Comparison of ENCODE assay signal across 2 cellular contexts in the genomic region with DNA sequence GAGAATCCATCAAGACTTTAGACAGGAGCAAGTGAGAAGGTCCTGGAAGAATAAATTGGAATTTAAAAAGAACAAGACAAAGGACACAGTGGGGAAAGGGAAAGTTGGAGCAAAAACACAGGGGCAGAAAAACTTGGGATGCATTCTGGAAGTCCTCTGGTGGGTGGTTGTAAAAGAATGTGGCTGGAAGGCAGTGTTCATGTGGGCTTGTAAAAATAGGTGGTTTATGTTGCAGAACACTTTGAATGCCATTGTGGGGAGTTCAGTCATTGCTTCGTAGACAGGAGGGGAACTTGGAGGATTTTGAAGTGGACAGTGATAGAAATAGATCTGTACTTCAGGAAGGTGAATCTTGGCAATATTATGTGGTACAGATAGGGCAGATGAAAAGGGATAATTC.
TF ChIP-seq lines count a peak whose summit lies in the region.

No MANE protein-coding gene starts in this region.

TF ChIP-seq in SK-N-SH, 30 proteins besides CTCF, POLR2A, EP300 and RAD21 (continued from another document):
- no peak for TF ChIP-seq TEAD4 (IDR thresholded peaks at IDR 0.05; ENCODE audit: borderline replicate concordance, insufficient read depth)

TF ChIP-seq in SK-N-SH treated with all-trans-retinoic acid at 6 μM for 48 hours, 23 proteins besides CTCF, POLR2A, EP300 and RAD21:
- TF ChIP-seq, protein P1, sequence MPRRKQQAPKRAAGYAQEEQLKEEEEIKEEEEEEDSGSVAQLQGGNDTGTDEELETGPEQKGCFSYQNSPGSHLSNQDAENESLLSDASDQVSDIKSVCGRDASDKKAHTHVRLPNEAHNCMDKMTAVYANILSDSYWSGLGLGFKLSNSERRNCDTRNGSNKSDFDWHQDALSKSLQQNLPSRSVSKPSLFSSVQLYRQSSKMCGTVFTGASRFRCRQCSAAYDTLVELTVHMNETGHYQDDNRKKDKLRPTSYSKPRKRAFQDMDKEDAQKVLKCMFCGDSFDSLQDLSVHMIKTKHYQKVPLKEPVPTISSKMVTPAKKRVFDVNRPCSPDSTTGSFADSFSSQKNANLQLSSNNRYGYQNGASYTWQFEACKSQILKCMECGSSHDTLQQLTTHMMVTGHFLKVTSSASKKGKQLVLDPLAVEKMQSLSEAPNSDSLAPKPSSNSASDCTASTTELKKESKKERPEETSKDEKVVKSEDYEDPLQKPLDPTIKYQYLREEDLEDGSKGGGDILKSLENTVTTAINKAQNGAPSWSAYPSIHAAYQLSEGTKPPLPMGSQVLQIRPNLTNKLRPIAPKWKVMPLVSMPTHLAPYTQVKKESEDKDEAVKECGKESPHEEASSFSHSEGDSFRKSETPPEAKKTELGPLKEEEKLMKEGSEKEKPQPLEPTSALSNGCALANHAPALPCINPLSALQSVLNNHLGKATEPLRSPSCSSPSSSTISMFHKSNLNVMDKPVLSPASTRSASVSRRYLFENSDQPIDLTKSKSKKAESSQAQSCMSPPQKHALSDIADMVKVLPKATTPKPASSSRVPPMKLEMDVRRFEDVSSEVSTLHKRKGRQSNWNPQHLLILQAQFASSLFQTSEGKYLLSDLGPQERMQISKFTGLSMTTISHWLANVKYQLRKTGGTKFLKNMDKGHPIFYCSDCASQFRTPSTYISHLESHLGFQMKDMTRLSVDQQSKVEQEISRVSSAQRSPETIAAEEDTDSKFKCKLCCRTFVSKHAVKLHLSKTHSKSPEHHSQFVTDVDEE (CRISPR knock-in tag; IDR thresholded peaks at IDR 0.05) = no peak
- TF ChIP-seq ZFP30 (CRISPR knock-in tag; IDR thresholded peaks at IDR 0.05) (no peak), ARNTL (CRISPR knock-in tag; IDR thresholded peaks at IDR 0.05; ENCODE audit: borderline replicate concordance, low read depth) (no peak), CSDC2 (CRISPR knock-in tag; IDR thresholded peaks at IDR 0.05) (no peak), SNAI2 (CRISPR knock-in tag; IDR thresholded peaks at IDR 0.05) (no peak), ZNF565 (CRISPR knock-in tag; conservative IDR thresholded peaks at IDR 0.05; ENCODE audit: low read depth) (no peak), GLIS3 (CRISPR knock-in tag; IDR thresholded peaks at IDR 0.05) (no peak), BACH2 (CRISPR knock-in tag; IDR thresholded peaks at IDR 0.05; ENCODE audit: borderline replicate concordance) (no peak), ISL1 (CRISPR knock-in tag; IDR thresholded peaks at IDR 0.05) (no peak), ESRRG (CRISPR knock-in tag; IDR thresholded peaks at IDR 0.05) (no peak)
- TF ChIP-seq, protein P2, sequence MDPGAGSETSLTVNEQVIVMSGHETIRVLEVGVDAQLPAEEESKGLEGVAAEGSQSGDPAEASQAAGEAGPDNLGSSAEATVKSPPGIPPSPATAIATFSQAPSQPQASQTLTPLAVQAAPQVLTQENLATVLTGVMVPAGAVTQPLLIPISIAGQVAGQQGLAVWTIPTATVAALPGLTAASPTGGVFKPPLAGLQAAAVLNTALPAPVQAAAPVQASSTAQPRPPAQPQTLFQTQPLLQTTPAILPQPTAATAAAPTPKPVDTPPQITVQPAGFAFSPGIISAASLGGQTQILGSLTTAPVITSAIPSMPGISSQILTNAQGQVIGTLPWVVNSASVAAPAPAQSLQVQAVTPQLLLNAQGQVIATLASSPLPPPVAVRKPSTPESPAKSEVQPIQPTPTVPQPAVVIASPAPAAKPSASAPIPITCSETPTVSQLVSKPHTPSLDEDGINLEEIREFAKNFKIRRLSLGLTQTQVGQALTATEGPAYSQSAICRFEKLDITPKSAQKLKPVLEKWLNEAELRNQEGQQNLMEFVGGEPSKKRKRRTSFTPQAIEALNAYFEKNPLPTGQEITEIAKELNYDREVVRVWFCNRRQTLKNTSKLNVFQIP (CRISPR knock-in tag; IDR thresholded peaks at IDR 0.05; ENCODE audit: borderline replicate concordance, low read depth) = no peak
- TF ChIP-seq, protein P3, sequence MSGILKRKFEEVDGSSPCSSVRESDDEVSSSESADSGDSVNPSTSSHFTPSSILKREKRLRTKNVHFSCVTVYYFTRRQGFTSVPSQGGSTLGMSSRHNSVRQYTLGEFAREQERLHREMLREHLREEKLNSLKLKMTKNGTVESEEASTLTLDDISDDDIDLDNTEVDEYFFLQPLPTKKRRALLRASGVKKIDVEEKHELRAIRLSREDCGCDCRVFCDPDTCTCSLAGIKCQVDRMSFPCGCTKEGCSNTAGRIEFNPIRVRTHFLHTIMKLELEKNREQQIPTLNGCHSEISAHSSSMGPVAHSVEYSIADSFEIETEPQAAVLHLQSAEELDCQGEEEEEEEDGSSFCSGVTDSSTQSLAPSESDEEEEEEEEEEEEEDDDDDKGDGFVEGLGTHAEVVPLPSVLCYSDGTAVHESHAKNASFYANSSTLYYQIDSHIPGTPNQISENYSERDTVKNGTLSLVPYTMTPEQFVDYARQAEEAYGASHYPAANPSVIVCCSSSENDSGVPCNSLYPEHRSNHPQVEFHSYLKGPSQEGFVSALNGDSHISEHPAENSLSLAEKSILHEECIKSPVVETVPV (CRISPR knock-in tag; IDR thresholded peaks at IDR 0.05) = no peak
